Comparison of ENCODE assay signal across 29 cellular contexts in the genomic region with DNA sequence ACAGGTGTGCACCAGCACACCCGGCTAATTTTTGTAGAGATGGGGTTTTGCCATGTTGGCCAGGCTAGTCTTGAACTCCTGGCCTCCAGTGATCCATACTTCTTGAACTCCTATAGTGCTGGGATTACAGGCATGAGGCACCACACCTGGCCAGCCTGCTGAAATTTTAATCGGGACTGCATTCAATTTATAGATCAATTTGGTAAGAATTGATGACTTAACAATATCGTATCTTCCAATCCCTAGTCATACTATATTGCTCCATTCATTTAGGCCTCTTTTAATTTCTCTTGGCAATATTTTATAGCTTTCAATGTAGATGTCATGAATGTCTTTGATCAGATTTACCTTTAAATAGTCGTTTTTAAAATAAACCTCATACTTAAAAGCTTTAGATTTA.
"Had no signal": no experiment of that assay in that cellular context is flagged by ENCODE, and none has a peak within 500 bp of the region (broad histone marks: within the 10 kb centered on the region; RNA-seq: fewer than 3 reads in every experiment).

No MANE protein-coding gene starts in this region.

- H3K27me3 ChIP-seq: ovary, testis, tibial artery, upper lobe of right lung, uterus had no signal

- H2AFZ ChIP-seq: neural progenitor cell, parathyroid adenoma had no signal

- H3K4me1 ChIP-seq: neural progenitor cell, psoas muscle, testis, uterus had no signal

- H3K9ac ChIP-seq: neural progenitor cell, parathyroid adenoma had no signal

- H3K4me2 ChIP-seq: neural progenitor cell, smooth muscle cell had no signal

- DNase-seq: naive thymus-derived CD4-positive, alpha-beta T cell; natural killer cell; occipital lobe; ovary; posterior cingulate gyrus; psoas muscle; right cardiac atrium; spleen; stimulated activated CD4-positive, alpha-beta T cell treated with anti-CD3 and anti-CD28 coated beads, Interleukin-12 subunit alpha, Interleukin-12 subunit beta, amount 100 ng/mL, for 4 hours; stimulated activated CD4-positive, alpha-beta T cell treated with anti-CD3 and anti-CD28 coated beads, Interleukin-1b, Interleukin-23, amount 100 ng/mL, for 48 hours; stimulated activated CD4-positive, alpha-beta T cell treated with anti-CD3 and anti-CD28 coated beads, Interleukin-4, amount 100 ng/mL, for 1 hour; stimulated activated CD4-positive, alpha-beta T cell treated with anti-CD3 and anti-CD28 coated beads, Interleukin-4, amount 100 ng/mL, for 4 hours; stimulated activated CD8-positive, alpha-beta memory T cell treated with anti-CD3 and anti-CD28 coated beads, Interleukin-4, amount 100 ng/mL, for 48 hours; stimulated activated naive CD4-positive, alpha-beta T cell; stimulated activated naive CD8-positive, alpha-beta T cell treated with anti-CD3 and anti-CD28 coated beads, Interleukin-15, amount 100 ng/mL, for 72 hours; stimulated activated naive CD8-positive, alpha-beta T cell treated with anti-CD3 and anti-CD28 coated beads, Interleukin-15, Interleukin-2, amounts not matched to agents 100 U/mL and 50 U/mL, for 24 hours; substantia nigra; testis; tibial artery; transverse colon; upper lobe of right lung; uterus had no signal

- H3K27ac ChIP-seq: neural progenitor cell, ovary, parathyroid adenoma, psoas muscle, skin epidermis, spleen, suprapubic skin, testis, tibial artery, transverse colon, upper lobe of right lung, uterus had no signal

- H3K9me3 ChIP-seq: ovary, suprapubic skin, testis, upper lobe of right lung, uterus had no signal

- H3K4me3 ChIP-seq: neural progenitor cell, ovary, psoas muscle, skin epidermis, smooth muscle cell, spleen, suprapubic skin, testis, tibial artery, transverse colon, upper lobe of right lung, uterus had no signal

- ATAC-seq: naive thymus-derived CD4-positive, alpha-beta T cell; natural killer cell; psoas muscle; right cardiac atrium; sciatic nerve; stimulated activated memory B cell treated with anti-CD40 and anti-IgM and Interleukin-4, amounts not matched to agents 10 μg/mL and 1 μg/mL and 100 μg/mL, for 72 hours; stimulated activated naive CD8-positive, alpha-beta T cell treated with anti-CD3 and anti-CD28 coated beads, Interleukin-15, amount 100 ng/mL, for 72 hours; stimulated activated naive CD8-positive, alpha-beta T cell treated with anti-CD3 and anti-CD28 coated beads, Interleukin-15, Interleukin-2, amounts not matched to agents 100 U/mL and 50 U/mL, for 24 hours; upper lobe of right lung had no signal

- H3K36me3 ChIP-seq: neural progenitor cell, ovary, spleen, suprapubic skin, tibial artery, transverse colon, upper lobe of right lung, uterus had no signal
